10 cellular contexts compared by ENCODE assay signal in genomic region chr1:93692983-93693591, GRCh38. TPM values are rescaled to one million over a fixed set of nuclear protein-coding genes. Genes with fewer than 3 reads are reported as not detected.
DNase-seq lines count a peak whose midpoint lies in the region; ATAC-seq, FAIRE-seq and TF ChIP-seq lines count a peak whose summit lies in the region.
"Had no signal": no experiment of that assay in that cellular context is flagged by ENCODE, and none has a peak within 500 bp of the region (broad histone marks: within the 10 kb centered on the region; RNA-seq: fewer than 3 reads in every experiment).

No MANE protein-coding gene starts in this region.

- H4K20me1 ChIP-seq in HepG2 (ENCODE audit: insufficient read depth, low read length) = no peaks in the 10 kb centered on the region

- no peak overlapping the region for H3K4me3 Mint-ChIP-seq in CD4-positive, CD25-positive, alpha-beta regulatory T cell

- no peak for TF ChIP-seq CTCF in HepG2 (CRISPR knock-in tag; IDR thresholded peaks at IDR 0.05)
- no peak for TF ChIP-seq CTCF in right atrium auricular region (IDR thresholded peaks at IDR 0.05)

- peak overlapping the region in 1 of 3 donors; percentile 18 for H3K27ac Mint-ChIP-seq in CD4-positive, CD25-positive, alpha-beta regulatory T cell

- no peak overlapping the region for H3K27ac ChIP-seq in CD4-positive, CD25-positive, alpha-beta regulatory T cell (ENCODE audit: insufficient read depth, low read length, poor library complexity, severe bottlenecking)
- no peak overlapping the region for H3K27ac ChIP-seq in HepG2 (ENCODE audit: extremely low read length, insufficient read depth, low read length)
- no peak overlapping the region for H3K27ac ChIP-seq in right atrium auricular region
- no peak overlapping the region for H3K27ac ChIP-seq in substantia nigra (ENCODE audit: low read depth, low read length, poor library complexity, severe bottlenecking)
- H3K27ac ChIP-seq: KMS-11 had no signal

- H3K4me2 ChIP-seq in HepG2 (ENCODE audit: low read depth, low read length) = no peak overlapping the region; the same call in 1 of the 2 replicates
- H3K4me2 ChIP-seq: KMS-11 had no signal

- H3K36me3 ChIP-seq in CD4-positive, CD25-positive, alpha-beta regulatory T cell (ENCODE audit: control insufficient read depth, insufficient read depth, low read length) = no peaks in the 10 kb centered on the region
- no peaks in the 10 kb centered on the region for H3K36me3 ChIP-seq in HepG2 (replicated peaks in 1 of 2; ENCODE audit: control insufficient read depth in 1 of 2, insufficient read depth in 2 of 2, low read length in 2 of 2)
- no peaks in the 10 kb centered on the region for H3K36me3 ChIP-seq in right atrium auricular region

- H3K4me1 ChIP-seq in CD4-positive, CD25-positive, alpha-beta regulatory T cell (ENCODE audit: control insufficient read depth, insufficient read depth, low read length, poor library complexity, severe bottlenecking) = no peaks in the 10 kb centered on the region
- H3K4me1 ChIP-seq in HepG2 (ENCODE audit: insufficient read depth, low read length) (peaks cover 44% of the 10 kb centered on the region), right atrium auricular region (peaks cover 0 to 6% of the 10 kb centered on the region in 2 donors)

- no peaks in the 10 kb centered on the region for H3K9me3 Mint-ChIP-seq in CD4-positive, CD25-positive, alpha-beta regulatory T cell

- POLR2A ChIA-PET in HepG2 (lab: Yijun Ruan, JAX) = interaction anchor here (1.6 kb wide), 1 partner anchor 153 kb away, joined by 3 read pairs; no protein-coding TSS in a partner anchor

- no peak for TF ChIP-seq EP300 in HepG2 (IDR thresholded peaks at IDR 0.05; ENCODE audit: low read depth in 2 of 2, low read length in 2 of 2)
- TF ChIP-seq EP300 in HepG2 (CRISPR knock-in tag; IDR thresholded peaks at IDR 0.05; ENCODE audit: borderline replicate concordance) = no peak

- in situ Hi-C loops in HepG2 (cut with HindIII; ENCODE audit: extremely low pct_ligation_motif_present, low pct_unique_long_range_greater_than_20kb) = no loop called here

- ATAC-seq in CD4-positive, CD25-positive, alpha-beta regulatory T cell (ENCODE audit: low read depth in 2 of 2) = peak; percentile 50 to 67
- peak; percentile 80 for ATAC-seq in GM19395 (IDR thresholded peaks at IDR 0.05; ENCODE audit: unreplicated experiment)
- peak; percentile 82 for ATAC-seq in HG03354 (IDR thresholded peaks at IDR 0.05; ENCODE audit: poor library complexity, severe bottlenecking, unreplicated experiment)
- ATAC-seq in HepG2 = no peak

- no TSS peak for BruUV-seq in HepG2 (replicated peaks; lab: Mats Ljungman, UMichigan)

- intact Hi-C loops in HepG2 (cut with micrococcal nuclease; ENCODE audit: unreplicated experiment) (no loop called here), head of caudate nucleus (cut with DNase I) (no loop called here)

- DNase-seq in CD4-positive, CD25-positive, alpha-beta regulatory T cell = peak in 1 of 3 donors; percentile 76
- DNase-seq in activated T-cell treated with anti-CD3 and anti-CD28 coated beads, Interleukin-2, amount 50 U/mL, for 48 hours = peak; percentile 75 to 82
- DNase-seq in HepG2 (ENCODE audit: low spot score) (peak; percentile 27), head of caudate nucleus (no peak), right atrium auricular region (ENCODE audit: low spot score) (no peak), substantia nigra (lab: John Stamatoyannopoulos, UW) (no peak)

- TF ChIP-seq RAD21 in HepG2 (CRISPR knock-in tag; IDR thresholded peaks at IDR 0.05) = no peak

- H3K36me3 Mint-ChIP-seq in CD4-positive, CD25-positive, alpha-beta regulatory T cell = no peaks in the 10 kb centered on the region

- peaks cover under 1% of the 10 kb centered on the region for H3K27me3 Mint-ChIP-seq in CD4-positive, CD25-positive, alpha-beta regulatory T cell

- H3K9ac ChIP-seq in HepG2 (ENCODE audit: insufficient read depth, low read depth, low read length) = no peak overlapping the region
- H3K9ac ChIP-seq: KMS-11 had no signal

- H3K4me3 ChIP-seq in CD4-positive, CD25-positive, alpha-beta regulatory T cell (ENCODE audit: low read depth, low read length) = no peak overlapping the region
- no peak overlapping the region for H3K4me3 ChIP-seq in HepG2 (replicated peaks in 1 of 3; ENCODE audit: insufficient read depth in 1 of 3, low read depth in 2 of 3, low read length in 3 of 3)
- H3K4me3 ChIP-seq in right atrium auricular region = no peak overlapping the region

- no peaks in the 10 kb centered on the region for H3K79me2 ChIP-seq in HepG2 (ENCODE audit: insufficient read depth, low read length)

- 14% methylated on average over 5 of the region's 7 CpGs for WGBS in HepG2 (ENCODE audit: low lambda C conversion rate)

- H2AFZ ChIP-seq in HepG2 (ENCODE audit: low read length) = no peak overlapping the region

- no peak for TF ChIP-seq POLR2A in HepG2 (IDR thresholded peaks at IDR 0.05; ENCODE audit: insufficient read depth in 1 of 2, low read depth in 2 of 2, low read length in 2 of 2)

- H3K9me3 ChIP-seq in CD4-positive, CD25-positive, alpha-beta regulatory T cell (ENCODE audit: control insufficient read depth in 2 of 2, low read length in 2 of 2) = no peaks in the 10 kb centered on the region
- no peaks in the 10 kb centered on the region for H3K9me3 ChIP-seq in HepG2 (ENCODE audit: low read length)
- H3K9me3 ChIP-seq in right atrium auricular region = no peaks in the 10 kb centered on the region

- no peaks in the 10 kb centered on the region for H3K4me1 Mint-ChIP-seq in CD4-positive, CD25-positive, alpha-beta regulatory T cell

- H3K27me3 ChIP-seq in CD4-positive, CD25-positive, alpha-beta regulatory T cell (ENCODE audit: control insufficient read depth, insufficient read depth, low read length) = peaks cover 2% of the 10 kb centered on the region
- H3K27me3 ChIP-seq in HepG2 (ENCODE audit: control insufficient read depth in 1 of 2, insufficient read depth in 2 of 2, low read length in 2 of 2) (peaks cover 2 to 3% of the 10 kb centered on the region in 2 experiments; a peak in 2 of 5 replicates), right atrium auricular region (no peaks in the 10 kb centered on the region)

- FAIRE-seq in HepG2 (lab: Jason Lieb, UNC) = no peak
- FAIRE-seq: islet of Langerhans had no signal

- CTCF ChIA-PET in HepG2 (lab: Yijun Ruan, JAX; ENCODE audit: low intra/inter-chr PET ratio, low total read pairs) = no interaction called here

TF ChIP-seq in HepG2, 621 proteins besides CTCF, POLR2A, EP300 and RAD21:
- TF ChIP-seq RARA (CRISPR knock-in tag; IDR thresholded peaks at IDR 0.05) (0 out of 2 replicates have a peak, but pooled peaks have one; percentile 13), LCORL (IDR thresholded peaks at IDR 0.05) (no peak), LCORL (CRISPR knock-in tag; IDR thresholded peaks at IDR 0.05) (no peak)

RNA-seq across cellular contexts. Expression of gene BCAR3, which starts 11.4 kb away (rescaled TPM):
- 0.62 TPM for total RNA-seq in CD4-positive, CD25-positive, alpha-beta regulatory T cell
- polyA plus RNA-seq in CD4-positive, CD25-positive, alpha-beta regulatory T cell = under 1 TPM in 2 of 4 donors, not detected in 2; 0.44 to 0.49 TPM
- total RNA-seq in HepG2 (2016; rRNA removed; fragmentation: Illumina TruSeq; extraction: Trizol) (4.8 and 5.5 TPM in 2 replicates), right atrium auricular region (10 to 100 TPM; 12.7 to 19.3 TPM)
- 2.6 and 3.2 TPM in 2 replicates for total RNA-seq in HepG2 (2016; cell fraction: cytosol; rRNA removed; fragmentation: Illumina TruSeq; extraction: Trizol; ENCODE audit: low read depth)
- 4.7 and 5.1 TPM in 2 replicates for total RNA-seq in HepG2 (2016; cell fraction: insoluble cytoplasmic fraction; rRNA removed; fragmentation: Illumina TruSeq; extraction: Trizol)
- total RNA-seq in HepG2 (2016; cell fraction: membrane; rRNA removed; fragmentation: Illumina TruSeq; extraction: Trizol) = 3.3 and 3.5 TPM in 2 replicates
- total RNA-seq in HepG2 (2016; cell fraction: nucleus; rRNA removed; fragmentation: Illumina TruSeq; extraction: Trizol) = 4.6 TPM in 2 replicates
- 3.6 and 5.4 TPM in 2 replicates for polyA plus RNA-seq in HepG2 (2011; rRNA removed)
- 3.1 and 3.4 TPM in 2 replicates for polyA plus RNA-seq in HepG2 (2011; cell fraction: cytosol; rRNA removed)
- polyA plus RNA-seq in HepG2 (2011; cell fraction: nucleus; rRNA removed) = 6.8 and 8.6 TPM in 2 replicates
- 4.7 and 5.8 TPM in 2 replicates for polyA plus RNA-seq in HepG2 (2012)
- 0.58 and 0.79 TPM in 2 replicates for polyA plus RNA-seq in HepG2 (2016; cell fraction: cytosol; fragmentation: Illumina TruSeq; extraction: Trizol; ENCODE audit: low read depth)
- polyA plus RNA-seq in HepG2 (2016; cell fraction: insoluble cytoplasmic fraction; fragmentation: Illumina TruSeq; extraction: Trizol; ENCODE audit: low read depth) = 4.8 and 6.3 TPM in 2 replicates
- 1.2 and 1.6 TPM in 2 replicates for polyA plus RNA-seq in HepG2 (2016; cell fraction: membrane; fragmentation: Illumina TruSeq; extraction: Trizol; ENCODE audit: low read depth)
- 3.7 and 6.7 TPM in 2 replicates for polyA plus RNA-seq in HepG2 (2016; cell fraction: nucleus; fragmentation: Illumina TruSeq; extraction: Trizol; ENCODE audit: insufficient read depth, low read depth)
- 8.2 and 39.9 TPM in 2 replicates for polyA minus RNA-seq in HepG2 (2011; rRNA and poly(A)+ RNA removed; ENCODE audit: low replicate concordance)
- 7.6 and 8.4 TPM in 2 replicates for polyA minus RNA-seq in HepG2 (2011; cell fraction: cytosol; rRNA and poly(A)+ RNA removed)
- 10.4 and 10.6 TPM in 2 replicates for polyA minus RNA-seq in HepG2 (2011; cell fraction: nucleus; rRNA and poly(A)+ RNA removed)

Comparison
In these comparisons a context has a peak if more than half of its experiments do, and no peak if none do; other contexts are left out.
1. DNase-seq: peak in activated T-cell treated with anti-CD3 and anti-CD28 coated beads, Interleukin-2, amount 50 U/mL, for 48 hours (2 of 2) and HepG2 (single experiment); none in head of caudate nucleus (0 of 42), right atrium auricular region (single experiment) and substantia nigra (0 of 49).